Comparison of ENCODE assay signal across 8 cellular contexts in genomic region chr12:153080-153746, GRCh38.
DNase-seq lines count a peak whose midpoint lies in the region; ATAC-seq, FAIRE-seq and TF ChIP-seq lines count a peak whose summit lies in the region.

No MANE protein-coding gene starts in this region.

- H3K9me2 ChIP-seq in PC-9 (ENCODE audit: insufficient read depth), result no peaks in the 10 kb centered on the region

- H2AFZ ChIP-seq in PC-9, result no peak overlapping the region

- H3K79me2 ChIP-seq in PC-9 (ENCODE audit: low read depth), result no peaks in the 10 kb centered on the region

- H3K4me3 ChIP-seq in Jurkat, Clone E6-1 (ENCODE audit: low read length), result no peak overlapping the region
- no peak overlapping the region for H3K4me3 ChIP-seq in PC-9

- POLR2A ChIA-PET in PC-9 (lab: Charles Lee; ENCODE audit: unreplicated experiment), result no interaction called here

- H3K27ac Mint-ChIP-seq in glutamatergic neuron (ENCODE audit: unreplicated experiment), result no peak overlapping the region

- TF ChIP-seq CTCF in PC-9 (conservative IDR thresholded peaks at IDR 0.05) (peak; percentile 78), glutamatergic neuron (IDR thresholded peaks at IDR 0.05; ENCODE audit: partially characterized antibody, unreplicated experiment) (peak; percentile 58)

- peak overlapping the region; percentile 43 for H3K4me3 Mint-ChIP-seq in glutamatergic neuron (ENCODE audit: unreplicated experiment)

- no peaks in the 10 kb centered on the region for H3K9me3 ChIP-seq in PC-9 (ENCODE audit: insufficient read depth, low read depth)

- no peaks in the 10 kb centered on the region for H3K36me3 ChIP-seq in PC-9 (ENCODE audit: low read depth)

- peaks cover 89% of the 10 kb centered on the region for H3K27me3 ChIP-seq in PC-9 (ENCODE audit: insufficient read depth, low read depth)

- TF ChIP-seq POLR2A in GM12891 (IDR thresholded peaks at IDR 0.05; ENCODE audit: low read depth, low read length), result no peak

- intact Hi-C loops in PC-9 (cut with micrococcal nuclease; ENCODE audit: unreplicated experiment), result no loop called here

- BruUV-seq in PC-9 (replicated peaks; lab: Mats Ljungman, UMichigan), result no TSS peak

- peaks cover 41% of the 10 kb centered on the region for H3K4me1 Mint-ChIP-seq in glutamatergic neuron (ENCODE audit: low read depth, unreplicated experiment)

- H3K4me1 ChIP-seq in PC-9 (replicated peaks; ENCODE audit: insufficient read depth), result no peaks in the 10 kb centered on the region

- no peak overlapping the region for H3K27ac ChIP-seq in PC-9

- peaks cover 8% of the 10 kb centered on the region for H3K36me3 Mint-ChIP-seq in glutamatergic neuron (ENCODE audit: unreplicated experiment)

- ATAC-seq in GM21576 (IDR thresholded peaks at IDR 0.05; ENCODE audit: unreplicated experiment), result no peak

- peak; percentile 91 for FAIRE-seq in GM12891 (lab: Jason Lieb, UNC)

- H4K20me1 ChIP-seq in PC-9 (ENCODE audit: insufficient read depth), result no peaks in the 10 kb centered on the region

- no peaks in the 10 kb centered on the region for H3F3A ChIP-seq in PC-9 (ENCODE audit: insufficient read depth, low read depth)

- peaks cover 16% of the 10 kb centered on the region for H3K27me3 Mint-ChIP-seq in glutamatergic neuron (ENCODE audit: unreplicated experiment)

- no peak overlapping the region for H3K4me2 ChIP-seq in PC-9

- DNase-seq in GM12891 (ENCODE audit: insufficient read length, low spot score) (peak; percentile 84), PC-9 (peak; percentile 47 to 73), activated T-helper 1 cell treated with Interleukin-2 at 50 U/mL for 16 hours (ENCODE audit: low read depth) (peak; percentile 10), glutamatergic neuron (peak; percentile 87), renal cortical epithelial cell (ENCODE audit: low read depth) (peak; percentile 40), dedifferentiated amniotic fluid mesenchymal stem cell (ENCODE audit: extremely low spot score) (no peak)
- peak; percentile 54 for DNase-seq in Jurkat, Clone E6-1 (ENCODE audit: low read depth, low spot score)

- CTCF ChIA-PET in PC-9 (lab: Charles Lee), result no interaction called here

- H3K9me3 Mint-ChIP-seq in glutamatergic neuron (ENCODE audit: unreplicated experiment), result peaks cover 15% of the 10 kb centered on the region

TF ChIP-seq in GM12891, 5 proteins besides CTCF, POLR2A, EP300 and RAD21:
- no peak for TF ChIP-seq POU2F2 (IDR thresholded peaks at IDR 0.05; ENCODE audit: low read depth, low read length)
- TF ChIP-seq POLR2AphosphoS5 (IDR thresholded peaks at IDR 0.05; ENCODE audit: low read depth, low read length), result no peak
- no peak for TF ChIP-seq PAX5 (IDR thresholded peaks at IDR 0.05; ENCODE audit: insufficient read depth, low read length, severe bottlenecking)
- no peak; the same call in 1 of the 2 replicates for TF ChIP-seq SPI1 (IDR thresholded peaks at IDR 0.05; ENCODE audit: low read depth, low read length)
- no peak for TF ChIP-seq TAF1 (IDR thresholded peaks at IDR 0.05; ENCODE audit: low read depth, low read length)
